8 cellular contexts compared by ENCODE assay signal in genomic region chr13:59012731-59013130, GRCh38.
"Had no signal": no experiment of that assay in that cellular context is flagged by ENCODE, and none has a peak within 500 bp of the region (broad histone marks: within the 10 kb centered on the region; RNA-seq: fewer than 3 reads in every experiment).

No MANE protein-coding gene starts in this region.

- DNase-seq: activated CD4-positive, alpha-beta T cell treated with anti-CD3 and anti-CD28 coated beads, Interleukin-2, amount 50 U/mL, for 1 hour; activated CD8-positive, alpha-beta memory T cell treated with anti-CD3 and anti-CD28 coated beads for 24 hours; activated naive CD4-positive, alpha-beta T cell treated with anti-CD3 and anti-CD28 coated beads for 36 hours; effector memory CD4-positive, alpha-beta T cell; left ventricle myocardium superior; right lobe of liver; SW 1271; trophoblast cell had no signal
